ENCODE assay signal across 9 cellular contexts in the genomic region with DNA sequence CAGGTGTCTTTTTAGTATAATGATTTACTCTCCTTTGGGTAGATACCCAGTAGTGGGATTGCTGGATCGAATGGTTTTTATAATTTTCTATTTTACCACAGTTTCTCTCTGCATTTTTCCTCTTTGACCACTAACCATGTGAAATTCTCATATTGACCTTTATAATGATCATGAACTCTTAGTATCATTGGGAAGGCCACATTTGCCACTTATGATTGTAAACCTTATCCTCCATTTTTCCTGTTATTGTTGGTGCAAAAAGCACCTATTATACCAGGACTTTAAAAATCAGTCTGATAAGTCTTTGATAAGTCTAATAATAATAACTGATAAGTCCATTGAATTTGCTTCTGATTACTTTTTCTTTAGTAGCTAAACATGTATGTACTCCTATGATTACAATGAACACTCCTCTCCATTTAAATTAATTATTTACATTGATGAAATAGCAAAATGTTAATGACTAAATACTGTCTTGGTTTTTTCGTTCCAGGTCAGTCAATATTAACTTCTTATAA. TPM values are rescaled to one million over a fixed set of nuclear protein-coding genes. Genes with fewer than 3 reads are reported as not detected.
DNase-seq lines count a peak whose midpoint lies in the region; ATAC-seq, FAIRE-seq and TF ChIP-seq lines count a peak whose summit lies in the region.
"Had no signal": no experiment of that assay in that cellular context is flagged by ENCODE, and none has a peak within 500 bp of the region (broad histone marks: within the 10 kb centered on the region; RNA-seq: fewer than 3 reads in every experiment).

No MANE protein-coding gene starts in this region.

- DNase-seq in A549 (ENCODE audit: low read depth in 1 of 2, low spot score in 1 of 2) (no peak), bronchial epithelial cell (ENCODE audit: low read depth) (peak; percentile 15), NCI-H748 treated with DMSO at 0.1 percent for 48 hours (lab: John Stamatoyannopoulos, UW) (no peak), kidney glomerular epithelial cell (lab: John Stamatoyannopoulos, UW) (no peak), Ammon's horn (ENCODE audit: low spot score) (no peak), SKM-1 treated with dmso at 0.1 percent for 144 hours (lab: John Stamatoyannopoulos, UW; ENCODE audit: unreplicated experiment) (no peak)
- DNase-seq: NK-92 treated with Interleukin-12 subunit alpha and Interleukin-12 subunit beta, amount 100 ng/mL, for 24 hours had no signal

- no peak for ATAC-seq in A549

- 20% methylated on average over 2 of the region's 2 CpGs for WGBS in A549 (ENCODE audit: missing lambda C conversion rate)

- TF ChIP-seq POLR2A in A549 (IDR thresholded peaks at IDR 0.05; ENCODE audit: low read length) = no peak

- H3K79me2 ChIP-seq in KMS-11 (ENCODE audit: insufficient read depth, low read depth) = peaks cover 76% of the 10 kb centered on the region

- no peak overlapping the region for H2AFZ ChIP-seq in KMS-11 (ENCODE audit: low read depth)

- TF ChIP-seq RAD21 in A549 (conservative IDR thresholded peaks at IDR 0.05 in 1 of 2, IDR thresholded peaks at IDR 0.05 in 1 of 2) = no peak

- peaks cover 78% of the 10 kb centered on the region for H3K4me1 ChIP-seq in A549
- peaks cover 90% of the 10 kb centered on the region for H3K4me1 ChIP-seq in KMS-11 (ENCODE audit: low read depth, poor library complexity, severe bottlenecking)
- peaks cover 29 to 38% of the 10 kb centered on the region in 2 donors for H3K4me1 ChIP-seq in mucosa of rectum (ENCODE audit: control insufficient read depth in 2 of 2, insufficient read depth in 2 of 2, low read length in 2 of 2)

- no peak for TF ChIP-seq EP300 in A549 (IDR thresholded peaks at IDR 0.05)

- CTCF ChIA-PET in A549 (lab: Yijun Ruan, JAX) = interaction anchor here (0.6 to 1.5 kb wide), 10 partner anchors 16 to 96 kb away, joined by 3 to 11 read pairs (median 3); no protein-coding TSS in a partner anchor

- no peak for TF ChIP-seq CTCF in A549 (IDR thresholded peaks at IDR 0.05)
- no peak for TF ChIP-seq CTCF in KMS-11 (conservative IDR thresholded peaks at IDR 0.05; ENCODE audit: low read depth, low read length)
- no peak for TF ChIP-seq CTCF in bronchial epithelial cell (IDR thresholded peaks at IDR 0.05; ENCODE audit: insufficient read depth, low read length, severe bottlenecking)

- H3K27me3 ChIP-seq in KMS-11 (ENCODE audit: insufficient read depth, low read depth) (no peaks in the 10 kb centered on the region), bronchial epithelial cell (ENCODE audit: control insufficient read depth, insufficient read depth, low read length) (no peaks in the 10 kb centered on the region), mucosa of rectum (ENCODE audit: control insufficient read depth in 2 of 2, insufficient read depth in 2 of 2, low read length in 2 of 2) (no peaks in the 10 kb centered on the region)

- 0 out of 2 replicates have a peak, but pooled peaks cover 3% of the 10 kb centered on the region for H4K20me1 ChIP-seq in KMS-11 (ENCODE audit: insufficient read depth)

- H3K4me2 ChIP-seq in A549 (peak overlapping the region; percentile 89), KMS-11 (peak overlapping the region; percentile 51; the same call in 1 of the 2 replicates)

- POLR2A ChIA-PET in A549 (lab: Yijun Ruan, JAX) = interaction anchor here (0.6 to 1.0 kb wide), 4 partner anchors 8 to 79 kb away, joined by 3 to 6 read pairs (median 4); no protein-coding TSS in a partner anchor

- H3K9me3 ChIP-seq in A549 (no peaks in the 10 kb centered on the region), mucosa of rectum (ENCODE audit: control insufficient read depth in 2 of 2, low read length in 2 of 2) (no peaks in the 10 kb centered on the region)

- FAIRE-seq in A549 (lab: Jason Lieb, UNC) (no peak), bronchial epithelial cell (lab: Jason Lieb, UNC) (no peak)

- H3K27ac ChIP-seq in A549 (peak overlapping the region; percentile 52 to 100; a peak in 5 of 6 replicates), KMS-11 (peak overlapping the region; percentile 100; the same call in 1 of the 2 replicates), mucosa of rectum (ENCODE audit: low read depth in 2 of 2, low read length in 2 of 2) (peak overlapping the region; percentile 17 to 19)

- H3K36me3 ChIP-seq in KMS-11 (ENCODE audit: insufficient read depth) (no peaks in the 10 kb centered on the region), bronchial epithelial cell (ENCODE audit: control insufficient read depth, insufficient read depth, low read length) (peaks cover 18% of the 10 kb centered on the region), mucosa of rectum (ENCODE audit: control insufficient read depth in 2 of 2, insufficient read depth in 2 of 2, low read length in 2 of 2) (peaks cover 33 to 41% of the 10 kb centered on the region in 2 donors)

- H3K4me3 ChIP-seq in A549 (no peak overlapping the region), KMS-11 (IDR thresholded peaks at IDR 0.05; ENCODE audit: insufficient read depth, low read depth, low read length) (no peak overlapping the region), bronchial epithelial cell (ENCODE audit: low read depth, low read length) (no peak overlapping the region), mucosa of rectum (ENCODE audit: low read length in 2 of 2) (no peak overlapping the region)

- H3K9ac ChIP-seq in KMS-11 (peak overlapping the region; percentile 5; the same call in 1 of the 2 replicates), mucosa of rectum (ENCODE audit: low read depth in 1 of 2, low read length in 2 of 2) (no peak overlapping the region)

TF ChIP-seq in A549, 52 proteins besides CTCF, POLR2A, EP300 and RAD21:
- TF ChIP-seq HEYL (CRISPR knock-in tag; IDR thresholded peaks at IDR 0.05) = no peak
- TF ChIP-seq ESRRA (IDR thresholded peaks at IDR 0.05; ENCODE audit: borderline replicate concordance, low read length) = no peak
- TF ChIP-seq ZNF302 (CRISPR knock-in tag; IDR thresholded peaks at IDR 0.05) = no peak
- TF ChIP-seq KDM1A (IDR thresholded peaks at IDR 0.05; ENCODE audit: low read depth) = no peak
- TF ChIP-seq BHLHE40 (IDR thresholded peaks at IDR 0.05; ENCODE audit: low read depth, low read length) = no peak
- TF ChIP-seq, protein P1, sequence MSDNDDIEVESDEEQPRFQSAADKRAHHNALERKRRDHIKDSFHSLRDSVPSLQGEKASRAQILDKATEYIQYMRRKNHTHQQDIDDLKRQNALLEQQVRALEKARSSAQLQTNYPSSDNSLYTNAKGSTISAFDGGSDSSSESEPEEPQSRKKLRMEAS (IDR thresholded peaks at IDR 0.05) = no peak
- no peak for TF ChIP-seq NPAS2 (CRISPR knock-in tag; IDR thresholded peaks at IDR 0.05; ENCODE audit: borderline replicate concordance)
- TF ChIP-seq TP53 (CRISPR knock-in tag; IDR thresholded peaks at IDR 0.05) = no peak
- TF ChIP-seq, protein P2, sequence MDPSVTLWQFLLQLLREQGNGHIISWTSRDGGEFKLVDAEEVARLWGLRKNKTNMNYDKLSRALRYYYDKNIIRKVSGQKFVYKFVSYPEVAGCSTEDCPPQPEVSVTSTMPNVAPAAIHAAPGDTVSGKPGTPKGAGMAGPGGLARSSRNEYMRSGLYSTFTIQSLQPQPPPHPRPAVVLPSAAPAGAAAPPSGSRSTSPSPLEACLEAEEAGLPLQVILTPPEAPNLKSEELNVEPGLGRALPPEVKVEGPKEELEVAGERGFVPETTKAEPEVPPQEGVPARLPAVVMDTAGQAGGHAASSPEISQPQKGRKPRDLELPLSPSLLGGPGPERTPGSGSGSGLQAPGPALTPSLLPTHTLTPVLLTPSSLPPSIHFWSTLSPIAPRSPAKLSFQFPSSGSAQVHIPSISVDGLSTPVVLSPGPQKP (IDR thresholded peaks at IDR 0.05; ENCODE audit: low read depth, low read length) = no peak
- TF ChIP-seq, protein P3, sequence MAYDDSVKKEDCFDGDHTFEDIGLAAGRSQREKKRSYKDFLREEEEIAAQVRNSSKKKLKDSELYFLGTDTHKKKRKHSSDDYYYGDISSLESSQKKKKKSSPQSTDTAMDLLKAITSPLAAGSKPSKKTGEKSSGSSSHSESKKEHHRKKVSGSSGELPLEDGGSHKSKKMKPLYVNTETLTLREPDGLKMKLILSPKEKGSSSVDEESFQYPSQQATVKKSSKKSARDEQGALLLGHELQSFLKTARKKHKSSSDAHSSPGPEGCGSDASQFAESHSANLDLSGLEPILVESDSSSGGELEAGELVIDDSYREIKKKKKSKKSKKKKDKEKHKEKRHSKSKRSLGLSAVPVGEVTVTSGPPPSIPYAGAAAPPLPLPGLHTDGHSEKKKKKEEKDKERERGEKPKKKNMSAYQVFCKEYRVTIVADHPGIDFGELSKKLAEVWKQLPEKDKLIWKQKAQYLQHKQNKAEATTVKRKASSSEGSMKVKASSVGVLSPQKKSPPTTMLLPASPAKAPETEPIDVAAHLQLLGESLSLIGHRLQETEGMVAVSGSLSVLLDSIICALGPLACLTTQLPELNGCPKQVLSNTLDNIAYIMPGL (CRISPR knock-in tag; IDR thresholded peaks at IDR 0.05; ENCODE audit: borderline replicate concordance) = no peak
- TF ChIP-seq NFE2L2 (conservative IDR thresholded peaks at IDR 0.05; ENCODE audit: low read length) = no peak
- no peak for TF ChIP-seq HDAC2 (IDR thresholded peaks at IDR 0.05)
- no peak for TF ChIP-seq JUN (IDR thresholded peaks at IDR 0.05)
- TF ChIP-seq JUNB (IDR thresholded peaks at IDR 0.05) = no peak
- TF ChIP-seq RCOR1 (IDR thresholded peaks at IDR 0.05; ENCODE audit: low read depth, low read length) = no peak

RNA-seq across cellular contexts. Expression of a gene that starts 9.6 kb away (rescaled TPM):
- polyA plus RNA-seq in A549 (2011; rRNA removed) = 181 and 314 TPM in 2 replicates
- polyA plus RNA-seq in A549 (2012; cell fraction: cytosol; rRNA removed) = 137 and 155 TPM in 2 replicates
- 406 and 691 TPM in 2 replicates for polyA plus RNA-seq in A549 (2012; cell fraction: nucleus; rRNA removed)
- 1,009 to 1,407 TPM (median 1,223 TPM) in 3 replicates for polyA plus RNA-seq in A549 (2017; fragmentation: RNase III; extraction: RNeasy Plus Mini Kit Qiagen cat#74134 plus additional on column Dnase treatment)
- polyA minus RNA-seq in A549 (2011; rRNA and poly(A)+ RNA removed) = 160 and 161 TPM in 2 replicates
- 114 and 133 TPM in 2 replicates for total RNA-seq in bronchial epithelial cell

RNA-seq across cellular contexts. Expression of a gene that starts 45.8 kb away (rescaled TPM):
- polyA plus RNA-seq in A549 (2011; rRNA removed) (12.2 and 12.9 TPM in 2 replicates), A549 (2017; fragmentation: RNase III; extraction: RNeasy Plus Mini Kit Qiagen cat#74134 plus additional on column Dnase treatment) (16.5 to 20.0 TPM (median 17.4 TPM) in 3 replicates)
- polyA plus RNA-seq in A549 (2012; cell fraction: cytosol; rRNA removed) = 30.5 and 36.6 TPM in 2 replicates
- 46.7 and 62.2 TPM in 2 replicates for polyA plus RNA-seq in A549 (2012; cell fraction: nucleus; rRNA removed)
- 12.1 and 14.5 TPM in 2 replicates for polyA minus RNA-seq in A549 (2011; rRNA and poly(A)+ RNA removed)
- 21.9 and 66.6 TPM in 2 replicates for total RNA-seq in bronchial epithelial cell

RNA-seq across cellular contexts. Expression of a gene that starts 49.7 kb away (rescaled TPM):
- 3.1 and 4.9 TPM in 2 replicates for polyA plus RNA-seq in A549 (2011; rRNA removed)
- polyA plus RNA-seq in A549 (2012; cell fraction: cytosol; rRNA removed) = 3.1 and 4.9 TPM in 2 replicates
- 12.5 and 14.9 TPM in 2 replicates for polyA plus RNA-seq in A549 (2012; cell fraction: nucleus; rRNA removed)
- 7.9 to 8.6 TPM (median 8.1 TPM) in 3 replicates for polyA plus RNA-seq in A549 (2017; fragmentation: RNase III; extraction: RNeasy Plus Mini Kit Qiagen cat#74134 plus additional on column Dnase treatment)
- polyA minus RNA-seq in A549 (2011; rRNA and poly(A)+ RNA removed) = 7.0 and 9.0 TPM in 2 replicates
- 0.26 and 0.77 TPM in 2 replicates for total RNA-seq in bronchial epithelial cell

Comparison
In these comparisons a context has a peak if more than half of its experiments do, and no peak if none do; other contexts are left out.
1. H3K27ac ChIP-seq: peak in every context shown above with its lines; median percentile 100 in KMS-11; 76 in A549; 18 in mucosa of rectum.